In the genomic region with DNA sequence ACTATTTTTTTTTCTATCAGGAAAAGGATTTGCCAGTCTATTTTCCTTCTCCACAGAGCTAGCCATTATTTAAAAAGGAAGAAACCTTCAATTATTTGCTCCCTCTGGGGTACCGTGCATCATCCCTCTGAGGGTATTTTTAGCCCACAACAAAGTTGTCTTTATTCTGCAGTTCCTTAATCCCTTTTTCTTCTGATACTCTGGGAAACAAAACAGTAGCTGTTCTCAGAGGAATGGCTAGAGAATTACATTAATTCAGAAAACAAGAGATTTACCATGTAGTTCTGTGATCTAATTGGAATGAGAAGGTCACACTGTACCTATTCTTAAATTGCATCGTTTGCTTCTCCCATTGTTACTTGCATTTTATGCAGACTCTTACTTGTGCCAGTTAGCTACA, we compare ENCODE assay signal across 15 cellular contexts.
"Had no signal": no experiment of that assay in that cellular context is flagged by ENCODE, and none has a peak within 500 bp of the region (broad histone marks: within the 10 kb centered on the region; RNA-seq: fewer than 3 reads in every experiment).

No MANE protein-coding gene starts in this region.

- H3K36me3 ChIP-seq: tibial nerve had no signal

- H3K27ac Mint-ChIP-seq: activated CD4-positive, alpha-beta memory T cell treated with anti-CD3 and anti-CD28 coated beads, Interleukin-2, amount 10 ng/mL, durations not matched to agents 7 days and 5 days; activated CD8-positive, alpha-beta memory T cell treated with anti-CD3 and anti-CD28 coated beads, Interleukin-2, amount 10 ng/mL, durations not matched to agents 7 days and 5 days; activated naive CD8-positive, alpha-beta T cell treated with anti-CD3 and anti-CD28 coated beads, Interleukin-2, amount 10 ng/mL, durations not matched to agents 7 days and 5 days; activated T-helper 17 cell treated with anti-CD3 and anti-CD28 coated beads, Interleukin-2, amount 50 U/mL, for 72 hours; naive thymus-derived CD8-positive, alpha-beta T cell had no signal

- DNase-seq: activated CD4-positive, alpha-beta memory T cell treated with anti-CD3 and anti-CD28 coated beads, Interleukin-2, amount 10 ng/mL, durations not matched to agents 7 days and 5 days; activated CD8-positive, alpha-beta memory T cell treated with anti-CD3 and anti-CD28 coated beads, Interleukin-2, amount 10 ng/mL, durations not matched to agents 7 days and 5 days; activated naive CD4-positive, alpha-beta T cell; activated naive CD8-positive, alpha-beta T cell treated with anti-CD3 and anti-CD28 coated beads, Interleukin-2, amount 10 ng/mL, durations not matched to agents 7 days and 5 days; erythroblast; mesenchymal stem cell; naive thymus-derived CD8-positive, alpha-beta T cell; stimulated activated CD4-positive, alpha-beta T cell treated with anti-CD3 and anti-CD28 coated beads, Interleukin-12 subunit alpha, Interleukin-12 subunit beta, amount 100 ng/mL, for 4 hours; stimulated activated CD4-positive, alpha-beta T cell treated with anti-CD3 and anti-CD28 coated beads, Interleukin-1b, Interleukin-23, amount 100 ng/mL, for 48 hours; stimulated activated CD8-positive, alpha-beta memory T cell treated with anti-CD3 and anti-CD28 coated beads, Interleukin-4, amount 100 ng/mL, for 48 hours; stimulated activated naive CD4-positive, alpha-beta T cell; T-helper 2 cell had no signal

- H3K27me3 ChIP-seq: tibial nerve had no signal

- H3K4me3 ChIP-seq: tibial nerve had no signal

- ATAC-seq: activated CD8-positive, alpha-beta memory T cell treated with anti-CD3 and anti-CD28 coated beads, Interleukin-2, amount 10 ng/mL, durations not matched to agents 7 days and 5 days; activated T-helper 17 cell treated with anti-CD3 and anti-CD28 coated beads, Interleukin-2, amount 50 U/mL, for 72 hours; naive thymus-derived CD8-positive, alpha-beta T cell had no signal

- H3K4me1 ChIP-seq: parathyroid adenoma had no signal

- H3K27ac ChIP-seq: parathyroid adenoma, tibial nerve had no signal

- H3K9ac ChIP-seq: parathyroid adenoma had no signal

- H3K4me3 Mint-ChIP-seq: activated CD4-positive, alpha-beta memory T cell treated with anti-CD3 and anti-CD28 coated beads, Interleukin-2, amount 10 ng/mL, durations not matched to agents 7 days and 5 days; activated CD8-positive, alpha-beta memory T cell treated with anti-CD3 and anti-CD28 coated beads, Interleukin-2, amount 10 ng/mL, durations not matched to agents 7 days and 5 days; activated naive CD8-positive, alpha-beta T cell treated with anti-CD3 and anti-CD28 coated beads, Interleukin-2, amount 10 ng/mL, durations not matched to agents 7 days and 5 days; activated T-helper 17 cell treated with anti-CD3 and anti-CD28 coated beads, Interleukin-2, amount 50 U/mL, for 72 hours; naive thymus-derived CD8-positive, alpha-beta T cell had no signal

- H3K36me3 Mint-ChIP-seq: activated CD8-positive, alpha-beta memory T cell treated with anti-CD3 and anti-CD28 coated beads, Interleukin-2, amount 10 ng/mL, durations not matched to agents 7 days and 5 days; activated naive CD8-positive, alpha-beta T cell treated with anti-CD3 and anti-CD28 coated beads, Interleukin-2, amount 10 ng/mL, durations not matched to agents 7 days and 5 days; naive thymus-derived CD8-positive, alpha-beta T cell had no signal

- H3K4me1 Mint-ChIP-seq: activated CD4-positive, alpha-beta memory T cell treated with anti-CD3 and anti-CD28 coated beads, Interleukin-2, amount 10 ng/mL, durations not matched to agents 7 days and 5 days; activated CD8-positive, alpha-beta memory T cell treated with anti-CD3 and anti-CD28 coated beads, Interleukin-2, amount 10 ng/mL, durations not matched to agents 7 days and 5 days; activated naive CD8-positive, alpha-beta T cell treated with anti-CD3 and anti-CD28 coated beads, Interleukin-2, amount 10 ng/mL, durations not matched to agents 7 days and 5 days; activated T-helper 17 cell treated with anti-CD3 and anti-CD28 coated beads, Interleukin-2, amount 50 U/mL, for 72 hours; naive thymus-derived CD8-positive, alpha-beta T cell had no signal

- H3K27me3 Mint-ChIP-seq: activated CD4-positive, alpha-beta memory T cell treated with anti-CD3 and anti-CD28 coated beads, Interleukin-2, amount 10 ng/mL, durations not matched to agents 7 days and 5 days; activated CD8-positive, alpha-beta memory T cell treated with anti-CD3 and anti-CD28 coated beads, Interleukin-2, amount 10 ng/mL, durations not matched to agents 7 days and 5 days; activated naive CD8-positive, alpha-beta T cell treated with anti-CD3 and anti-CD28 coated beads, Interleukin-2, amount 10 ng/mL, durations not matched to agents 7 days and 5 days; activated T-helper 17 cell treated with anti-CD3 and anti-CD28 coated beads, Interleukin-2, amount 50 U/mL, for 72 hours; naive thymus-derived CD8-positive, alpha-beta T cell had no signal

- H3K9me3 ChIP-seq: tibial nerve had no signal
